In genomic region chr19:16061943-16062342, GRCh38 we compare ENCODE assay signal across 21 cellular contexts. TPM values are rescaled to one million over a fixed set of nuclear protein-coding genes. Genes with fewer than 3 reads are reported as not detected.
DNase-seq lines count a peak whose midpoint lies in the region; ATAC-seq, FAIRE-seq and TF ChIP-seq lines count a peak whose summit lies in the region.
"Had no signal": no experiment of that assay in that cellular context is flagged by ENCODE, and none has a peak within 500 bp of the region (broad histone marks: within the 10 kb centered on the region; RNA-seq: fewer than 3 reads in every experiment).

No MANE protein-coding gene starts in this region.

- H3K36me3 ChIP-seq in CD8-positive, alpha-beta T cell (ENCODE audit: insufficient read depth, low read length), result no peaks in the 10 kb centered on the region
- no peaks in the 10 kb centered on the region for H3K36me3 ChIP-seq in Caco-2 (ENCODE audit: control insufficient read depth, insufficient read depth, low read length)
- H3K36me3 ChIP-seq in kidney (ENCODE audit: control insufficient read depth in 1 of 2, insufficient read depth in 2 of 2, low read length in 2 of 2), result no peaks in the 10 kb centered on the region
- H3K36me3 ChIP-seq: lower lobe of right lung, neutrophil, SJSA1 had no signal

- no peak overlapping the region for H3K4me3 Mint-ChIP-seq in CD8-positive, alpha-beta T cell
- no peak overlapping the region for H3K4me3 Mint-ChIP-seq in Caco-2 (ENCODE audit: unreplicated experiment)
- H3K4me3 Mint-ChIP-seq in activated T-helper 1 cell treated with anti-CD3 and anti-CD28 coated beads, Interleukin-12 subunit alpha, Interleukin-12 subunit beta, Interleukin-2, Interleukin-4 antibody, amounts not matched to agents 30 ng/mL and 10 ng/mL and 1 ng/mL, durations not matched to agents 14 hours and 24 hours and 36 hours, result no peak overlapping the region
- H3K4me3 Mint-ChIP-seq: type B pancreatic cell had no signal

- no peaks in the 10 kb centered on the region for H3K27me3 Mint-ChIP-seq in CD8-positive, alpha-beta T cell (ENCODE audit: low read depth)
- no peaks in the 10 kb centered on the region for H3K27me3 Mint-ChIP-seq in Caco-2 (ENCODE audit: insufficient read depth, unreplicated experiment)
- H3K27me3 Mint-ChIP-seq in activated T-helper 1 cell treated with anti-CD3 and anti-CD28 coated beads, Interleukin-12 subunit alpha, Interleukin-12 subunit beta, Interleukin-2, Interleukin-4 antibody, amounts not matched to agents 30 ng/mL and 10 ng/mL and 1 ng/mL, durations not matched to agents 14 hours and 24 hours and 36 hours (ENCODE audit: insufficient read depth), result peaks cover 4% of the 10 kb centered on the region

- BruUV-seq in Caco-2 (replicated peaks; lab: Mats Ljungman, UMichigan), result no TSS peak

- H3K36me3 Mint-ChIP-seq in CD8-positive, alpha-beta T cell, result no peaks in the 10 kb centered on the region
- no peaks in the 10 kb centered on the region for H3K36me3 Mint-ChIP-seq in Caco-2 (ENCODE audit: insufficient read depth, unreplicated experiment)
- no peaks in the 10 kb centered on the region for H3K36me3 Mint-ChIP-seq in activated T-helper 1 cell treated with anti-CD3 and anti-CD28 coated beads, Interleukin-12 subunit alpha, Interleukin-12 subunit beta, Interleukin-2, Interleukin-4 antibody, amounts not matched to agents 30 ng/mL and 10 ng/mL and 1 ng/mL, durations not matched to agents 14 hours and 24 hours and 36 hours (ENCODE audit: low read depth)
- H3K36me3 Mint-ChIP-seq: type B pancreatic cell had no signal

- peaks cover 16% of the 10 kb centered on the region for H3K4me1 Mint-ChIP-seq in CD8-positive, alpha-beta T cell (ENCODE audit: low read depth)
- peaks cover 7% of the 10 kb centered on the region for H3K4me1 Mint-ChIP-seq in Caco-2 (ENCODE audit: low read depth, unreplicated experiment)
- peaks cover 24% of the 10 kb centered on the region for H3K4me1 Mint-ChIP-seq in activated T-helper 1 cell treated with anti-CD3 and anti-CD28 coated beads, Interleukin-12 subunit alpha, Interleukin-12 subunit beta, Interleukin-2, Interleukin-4 antibody, amounts not matched to agents 30 ng/mL and 10 ng/mL and 1 ng/mL, durations not matched to agents 14 hours and 24 hours and 36 hours (ENCODE audit: low read depth)

- H3K9me3 Mint-ChIP-seq in CD8-positive, alpha-beta T cell, result no peaks in the 10 kb centered on the region
- peaks cover 5% of the 10 kb centered on the region for H3K9me3 Mint-ChIP-seq in Caco-2 (ENCODE audit: unreplicated experiment)
- peaks cover 6% of the 10 kb centered on the region for H3K9me3 Mint-ChIP-seq in activated T-helper 1 cell treated with anti-CD3 and anti-CD28 coated beads, Interleukin-12 subunit alpha, Interleukin-12 subunit beta, Interleukin-2, Interleukin-4 antibody, amounts not matched to agents 30 ng/mL and 10 ng/mL and 1 ng/mL, durations not matched to agents 14 hours and 24 hours and 36 hours
- H3K9me3 Mint-ChIP-seq: type B pancreatic cell had no signal

- H3K9me3 ChIP-seq in CD8-positive, alpha-beta T cell (ENCODE audit: low read length), result no peaks in the 10 kb centered on the region
- H3K9me3 ChIP-seq in Caco-2, result 0 out of 2 replicates have a peak, but pooled peaks cover 3% of the 10 kb centered on the region
- H3K9me3 ChIP-seq in kidney (ENCODE audit: control insufficient read depth in 1 of 2, low read length in 2 of 2), result peaks cover 0 to 15% of the 10 kb centered on the region in 2 donors
- H3K9me3 ChIP-seq: lower lobe of right lung, neutrophil had no signal

- ATAC-seq in CD8-positive, alpha-beta T cell, result peak; percentile 76
- no peak for ATAC-seq in HG02973 (IDR thresholded peaks at IDR 0.05; ENCODE audit: unreplicated experiment)
- ATAC-seq: foreskin keratinocyte had no signal

- CTCF ChIA-PET in CD8-positive, alpha-beta T cell (lab: Charles Lee), result interaction anchor here (0.7 to 3.5 kb wide), 18 partner anchors 10 to 431 kb away, joined by 3 to 33 read pairs (median 6); partner anchors contain the start of genes FAM32A, HSH2D and TPM4
- CTCF ChIA-PET in Caco-2 (lab: Charles Lee), result interaction anchor here (1.7 kb wide), 1 partner anchor 124 kb away, joined by 3 read pairs; no protein-coding TSS in a partner anchor

- no peak overlapping the region for H3K27ac ChIP-seq in CD8-positive, alpha-beta T cell (ENCODE audit: low read depth, low read length)
- H3K27ac ChIP-seq in kidney (ENCODE audit: low read depth in 2 of 2, low read length in 2 of 2), result no peak overlapping the region
- H3K27ac ChIP-seq: foreskin keratinocyte, lower lobe of right lung, neutrophil, psoas muscle, SJSA1 had no signal

- H3K9ac ChIP-seq in kidney (ENCODE audit: low read length in 2 of 2), result no peak overlapping the region

- DNase-seq in CD8-positive, alpha-beta T cell, result peak in 3 of 7 experiments; percentile 40 to 66 (median 62)
- no peak for DNase-seq in Caco-2
- no peak for DNase-seq in activated T-helper 1 cell treated with anti-CD3 and anti-CD28 coated beads, Interleukin-12 subunit alpha, Interleukin-12 subunit beta, Interleukin-2, Interleukin-4 antibody, amounts not matched to agents 30 ng/mL and 10 ng/mL and 1 ng/mL, durations not matched to agents 14 hours and 24 hours and 36 hours (ENCODE audit: low spot score)
- peak; percentile 14 for DNase-seq in kidney
- no peak for DNase-seq in SW480 (ENCODE audit: low spot score)
- no peak for DNase-seq in stimulated activated naive CD4-positive, alpha-beta T cell treated with Interleukin-2 at 50 U/mL for 16 hours (lab: John Stamatoyannopoulos, UW)
- no peak for DNase-seq in stimulated activated CD4-positive, alpha-beta T cell treated with anti-CD3 and anti-CD28 coated beads, Interleukin-2, amount 100 ng/mL, for 48 hours
- DNase-seq: cerebellar nuclear complex, DMS79 treated with DMSO at 0.1 percent for 48 hours, foreskin keratinocyte, hippocampal formation, NCI-H2171, psoas muscle had no signal

- no peak for FAIRE-seq in kidney (lab: Jason Lieb, UNC)
- FAIRE-seq: RCC 7860 had no signal

- peaks cover 26% of the 10 kb centered on the region for H3K4me1 ChIP-seq in CD8-positive, alpha-beta T cell (ENCODE audit: insufficient read depth, low read length)
- H3K4me1 ChIP-seq in Caco-2 (0 out of 2 replicates have a peak, but pooled peaks cover 4% of the 10 kb centered on the region), kidney (ENCODE audit: control insufficient read depth in 1 of 2, insufficient read depth in 1 of 2, low read depth in 1 of 2, low read length in 2 of 2) (no peaks in the 10 kb centered on the region)
- H3K4me1 ChIP-seq: foreskin keratinocyte, psoas muscle had no signal

- peak overlapping the region; percentile 58 for H3K27ac Mint-ChIP-seq in CD8-positive, alpha-beta T cell
- peak overlapping the region; percentile 35 for H3K27ac Mint-ChIP-seq in Caco-2 (ENCODE audit: unreplicated experiment)
- peak overlapping the region; percentile 35 for H3K27ac Mint-ChIP-seq in activated T-helper 1 cell treated with anti-CD3 and anti-CD28 coated beads, Interleukin-12 subunit alpha, Interleukin-12 subunit beta, Interleukin-2, Interleukin-4 antibody, amounts not matched to agents 30 ng/mL and 10 ng/mL and 1 ng/mL, durations not matched to agents 14 hours and 24 hours and 36 hours
- H3K27ac Mint-ChIP-seq: activated T-helper 2 cell treated with anti-CD3 and anti-CD28 coated beads, Interferon-gamma antibody, Interleukin-2, Interleukin-4, amounts not matched to agents 10 μg/mL and 5 μg/mL and 100 μg/mL, durations not matched to agents 14 hours and 24 hours and 36 hours; type B pancreatic cell had no signal

- H3K27me3 ChIP-seq in CD8-positive, alpha-beta T cell (ENCODE audit: insufficient read depth, low read length), result no peaks in the 10 kb centered on the region
- H3K27me3 ChIP-seq in Caco-2 (replicated peaks; ENCODE audit: control insufficient read depth, insufficient read depth, low read length), result no peaks in the 10 kb centered on the region
- H3K27me3 ChIP-seq: foreskin keratinocyte, neutrophil, SJSA1 had no signal

- POLR2A ChIA-PET in CD8-positive, alpha-beta T cell (lab: Charles Lee), result no interaction called here
- POLR2A ChIA-PET in Caco-2 (lab: Charles Lee), result no interaction called here

- H3K4me3 ChIP-seq in CD8-positive, alpha-beta T cell (ENCODE audit: low read depth, low read length), result no peak overlapping the region
- H3K4me3 ChIP-seq in Caco-2 (ENCODE audit: low read depth, low read length) (no peak overlapping the region), kidney (ENCODE audit: low read length in 2 of 2) (no peak overlapping the region)
- H3K4me3 ChIP-seq: lower lobe of right lung, mucosa of descending colon, psoas muscle, SJSA1 had no signal

- TF ChIP-seq CTCF in CD8-positive, alpha-beta T cell (IDR thresholded peaks at IDR 0.05), result no peak
- no peak for TF ChIP-seq CTCF in Caco-2 (IDR thresholded peaks at IDR 0.05; ENCODE audit: insufficient read depth in 1 of 2, low read depth in 1 of 2, low read length in 1 of 2, severe bottlenecking in 1 of 2, unreplicated experiment in 1 of 2)
- no peak for TF ChIP-seq CTCF in kidney (IDR thresholded peaks at IDR 0.05; ENCODE audit: borderline replicate concordance, extremely low read depth, insufficient read depth)

- intact Hi-C loops in CD8-positive, alpha-beta T cell (cut with DNase I, micrococcal nuclease), result loop anchor here in 1 of 2 experiments (1.0 kb wide), 1 partner anchor 17 kb away; no protein-coding TSS in a partner anchor
- intact Hi-C loops in Caco-2 (cut with micrococcal nuclease; ENCODE audit: unreplicated experiment), result no loop called here
- intact Hi-C loops in activated T-helper 1 cell treated with anti-CD3 and anti-CD28 coated beads, Interleukin-12 subunit alpha, Interleukin-12 subunit beta, Interleukin-2, Interleukin-4 antibody, amounts not matched to agents 30 ng/mL and 10 ng/mL and 1 ng/mL, durations not matched to agents 14 hours and 24 hours and 36 hours (cut with micrococcal nuclease), result loop anchor here (1.0 kb wide), 1 partner anchor 16 kb away; no protein-coding TSS in a partner anchor
- intact Hi-C loops in kidney (cut with DNase I), result no loop called here

RNA-seq across cellular contexts. Expression of gene TPM4, which starts 14.4 kb away (rescaled TPM):
- total RNA-seq in CD8-positive, alpha-beta T cell, result 100 to 1,000 TPM; 187 to 199 TPM
- total RNA-seq in Caco-2 (2022) (368 and 392 TPM in 2 replicates), kidney (273 TPM)
- 346 and 351 TPM in 2 replicates for total RNA-seq in activated T-helper 1 cell treated with anti-CD3 and anti-CD28 coated beads, Interleukin-12 subunit alpha, Interleukin-12 subunit beta, Interleukin-2, Interleukin-4 antibody, amounts not matched to agents 30 ng/mL and 10 ng/mL and 1 ng/mL, durations not matched to agents 14 hours and 24 hours and 36 hours
- polyA plus RNA-seq in kidney (ENCODE audit: insufficient read depth, low read depth, low replicate concordance), result 132 TPM

RNA-seq across cellular contexts. Expression of gene RAB8A, which starts 49.7 kb away (rescaled TPM):
- 10 to 100 TPM; 79.1 to 88.4 TPM for total RNA-seq in CD8-positive, alpha-beta T cell
- total RNA-seq in Caco-2 (2022) (108 and 129 TPM in 2 replicates), kidney (75.6 TPM)
- total RNA-seq in activated T-helper 1 cell treated with anti-CD3 and anti-CD28 coated beads, Interleukin-12 subunit alpha, Interleukin-12 subunit beta, Interleukin-2, Interleukin-4 antibody, amounts not matched to agents 30 ng/mL and 10 ng/mL and 1 ng/mL, durations not matched to agents 14 hours and 24 hours and 36 hours, result 235 and 248 TPM in 2 replicates
- polyA plus RNA-seq in kidney (ENCODE audit: insufficient read depth, low read depth, low replicate concordance), result 38.5 TPM
